In genomic region chr4:32499176-32499575, GRCh38 we compare ENCODE assay signal across 27 cellular contexts.
DNase-seq lines count a peak whose midpoint lies in the region; ATAC-seq, FAIRE-seq and TF ChIP-seq lines count a peak whose summit lies in the region.
"Had no signal": no experiment of that assay in that cellular context is flagged by ENCODE, and none has a peak within 500 bp of the region (broad histone marks: within the 10 kb centered on the region; RNA-seq: fewer than 3 reads in every experiment).

No MANE protein-coding gene starts in this region.

- H3F3A ChIP-seq in PC-3 (ENCODE audit: low read length, unreplicated experiment), result no peaks in the 10 kb centered on the region

- no peaks in the 10 kb centered on the region for H3K4me1 ChIP-seq in HAP-1
- no peaks in the 10 kb centered on the region for H3K4me1 ChIP-seq in PC-3 (ENCODE audit: insufficient read depth, low read length)
- H3K4me1 ChIP-seq: esophagus muscularis mucosa had no signal

- no peaks in the 10 kb centered on the region for H3K36me3 ChIP-seq in bronchial epithelial cell (ENCODE audit: control insufficient read depth, insufficient read depth, low read length)
- H3K36me3 ChIP-seq in HAP-1 (replicated peaks), result no peaks in the 10 kb centered on the region
- no peaks in the 10 kb centered on the region for H3K36me3 ChIP-seq in WERI-Rb-1
- no peaks in the 10 kb centered on the region for H3K36me3 ChIP-seq in PC-3 (ENCODE audit: low read depth, low read length)
- H3K36me3 ChIP-seq: esophagus muscularis mucosa, neutrophil had no signal

- peak; percentile 82 for ATAC-seq in left ventricle myocardium superior
- no peak for ATAC-seq in PC-3
- ATAC-seq: activated CD4-positive, CD25-positive, alpha-beta regulatory T cell treated with anti-CD3 and anti-CD28 coated beads, Interleukin-2, amount 50 U/mL, for 24 hours; activated naive CD4-positive, alpha-beta T cell treated with anti-CD3 and anti-CD28 coated beads, Interleukin-2, amount 50 U/mL, for 72 hours; K562; mucosa of descending colon; stimulated activated naive CD8-positive, alpha-beta T cell treated with anti-CD3 and anti-CD28 coated beads, Interleukin-15, Interleukin-2, amounts not matched to agents 100 U/mL and 50 U/mL, for 24 hours had no signal

- H3K27me3 ChIP-seq in bronchial epithelial cell (ENCODE audit: control insufficient read depth, insufficient read depth, low read length) (no peaks in the 10 kb centered on the region), HAP-1 (ENCODE audit: low read depth) (no peaks in the 10 kb centered on the region), WERI-Rb-1 (ENCODE audit: insufficient read depth, low read depth, severe bottlenecking) (no peaks in the 10 kb centered on the region), PC-3 (ENCODE audit: low read length) (no peaks in the 10 kb centered on the region)
- H3K27me3 ChIP-seq: esophagus muscularis mucosa, neutrophil had no signal

- CTCF ChIA-PET in PC-3 (lab: Charles Lee), result no interaction called here

- H4K20me1 ChIP-seq in PC-3 (ENCODE audit: low read length), result no peaks in the 10 kb centered on the region

- H3K4me3 ChIP-seq in bronchial epithelial cell (ENCODE audit: low read depth, low read length) (no peak overlapping the region), HAP-1 (no peak overlapping the region), WERI-Rb-1 (ENCODE audit: low read depth, low read length) (no peak overlapping the region), PC-3 (ENCODE audit: low read length) (no peak overlapping the region)
- H3K4me3 ChIP-seq: esophagus muscularis mucosa, K562, mucosa of descending colon had no signal

- H3K9ac ChIP-seq in PC-3 (ENCODE audit: low read length), result no peak overlapping the region

- H3K27ac ChIP-seq in WERI-Rb-1 (no peak overlapping the region), PC-3 (ENCODE audit: low read length) (no peak overlapping the region)
- H3K27ac ChIP-seq: esophagus muscularis mucosa, neutrophil had no signal

- in situ Hi-C loops in HAP-1 (cut with MboI; ENCODE audit: low sequenced_read_pairs), result no loop called here

- no peaks in the 10 kb centered on the region for H3K79me2 ChIP-seq in PC-3 (ENCODE audit: low read length)

- no peaks in the 10 kb centered on the region for H3K9me2 ChIP-seq in PC-3 (replicated peaks; ENCODE audit: low read length)

- H3K9me3 ChIP-seq in HAP-1, result no peaks in the 10 kb centered on the region
- H3K9me3 ChIP-seq in WERI-Rb-1 (ENCODE audit: severe bottlenecking), result no peaks in the 10 kb centered on the region
- no peaks in the 10 kb centered on the region for H3K9me3 ChIP-seq in PC-3 (ENCODE audit: low read length)
- H3K9me3 ChIP-seq: esophagus muscularis mucosa, mucosa of descending colon, neutrophil had no signal

- no peak overlapping the region for H2AFZ ChIP-seq in PC-3 (ENCODE audit: low read length)

- H3K4me2 ChIP-seq in PC-3 (ENCODE audit: low read length), result no peak overlapping the region

- DNase-seq in left ventricle myocardium superior, result no peak
- DNase-seq in cardiac septum (ENCODE audit: low spot score), result no peak
- DNase-seq in bronchial epithelial cell (ENCODE audit: low read depth), result peak; percentile 16
- DNase-seq in iris pigment epithelial cell (ENCODE audit: low read depth), result peak; percentile 87
- no peak for DNase-seq in HAP-1 (ENCODE audit: low spot score in 2 of 2)
- DNase-seq in DMS153 (lab: John Stamatoyannopoulos, UW), result no peak
- no peak for DNase-seq in WERI-Rb-1
- DNase-seq in PC-3, result no peak
- DNase-seq: activated T-cell treated with anti-CD3 and anti-CD28 coated beads, Interleukin-2, amount 50 U/mL, for 48 hours; caudate nucleus; CD4-positive, alpha-beta memory T cell; DMS79 treated with DMSO at 0.1 percent for 48 hours; hypothalamus; kidney; mucosa of descending colon; NCI-H2081 treated with DMSO at 0.1 percent for 48 hours; NCI-H526 treated with DMSO at 0.1 percent for 48 hours; right cardiac atrium; stimulated activated naive CD8-positive, alpha-beta T cell treated with anti-CD3 and anti-CD28 coated beads, Interleukin-15, Interleukin-2, amounts not matched to agents 100 U/mL and 50 U/mL, for 24 hours; T-helper 9 cell had no signal

- POLR2A ChIA-PET in PC-3 (lab: Charles Lee; ENCODE audit: unreplicated experiment), result no interaction called here

- no peak for FAIRE-seq in bronchial epithelial cell (lab: Jason Lieb, UNC)
- FAIRE-seq: GM18507, H54, K562, kidney had no signal

- TF ChIP-seq CTCF in bronchial epithelial cell (IDR thresholded peaks at IDR 0.05; ENCODE audit: insufficient read depth, low read length, severe bottlenecking) (no peak), WERI-Rb-1 (IDR thresholded peaks at IDR 0.05; ENCODE audit: low read depth, low read length) (no peak), PC-3 (conservative IDR thresholded peaks at IDR 0.05; ENCODE audit: low read depth, low read length) (no peak)

- intact Hi-C loops in left ventricle myocardium superior (cut with micrococcal nuclease), result no loop called here
- intact Hi-C loops in cardiac septum (cut with DNase I), result no loop called here
- intact Hi-C loops in PC-3 (cut with micrococcal nuclease), result no loop called here

- BruUV-seq in PC-3 (replicated peaks; lab: Mats Ljungman, UMichigan), result no TSS peak

Comparison
In these comparisons a context has a peak if more than half of its experiments do, and no peak if none do; other contexts are left out.
1. DNase-seq: peak in bronchial epithelial cell (single experiment) and iris pigment epithelial cell (single experiment); none in left ventricle myocardium superior (single experiment), cardiac septum (single experiment), HAP-1 (0 of 2), DMS153 (single experiment), WERI-Rb-1 (single experiment) and PC-3 (single experiment).